In genomic region chr12:108865169-108865568, GRCh38 we compare ENCODE assay signal across 12 cellular contexts. TPM values are rescaled to one million over a fixed set of nuclear protein-coding genes. Genes with fewer than 3 reads are reported as not detected.
"Had no signal": no experiment of that assay in that cellular context is flagged by ENCODE, and none has a peak within 500 bp of the region (broad histone marks: within the 10 kb centered on the region; RNA-seq: fewer than 3 reads in every experiment).

No MANE protein-coding gene starts in this region.

- H2AFZ ChIP-seq: GM23248, GM23338 had no signal

- H3K4me3 ChIP-seq: GM23248, GM23338, HAP-1 had no signal

- H3K36me3 ChIP-seq: HAP-1 had no signal

- H3K4me2 ChIP-seq: GM23338 had no signal

- H3K9me3 ChIP-seq: HAP-1 had no signal

- ATAC-seq: GM23338, HCT116 had no signal

- DNase-seq: GM23248, GOT3, H7, H9, HCEC 1CT, HFFc6 had no signal

- H3K4me3 Mint-ChIP-seq: GM23338, H9, HFFc6 had no signal

- FAIRE-seq: H1, H54 had no signal

- H3K27ac ChIP-seq: GM23248 had no signal

- H3K4me1 ChIP-seq: HAP-1 had no signal

- H3K9ac ChIP-seq: GM23248 had no signal

- H3K27ac Mint-ChIP-seq: GM23338, H9, HFFc6 had no signal

RNA-seq across cellular contexts. Expression of gene DAO, which starts 14.7 kb away (rescaled TPM):
- total RNA-seq: GM23248, GM23338, H1, H4, H7, H9, HFFc6 had no signal
- polyA plus RNA-seq: GM23248, GM23338, H1 had no signal
